In genomic region chr10:60801538-60801937, GRCh38 we compare ENCODE assay signal across 1 cellular context.
TF ChIP-seq lines count a peak whose summit lies in the region.

No MANE protein-coding gene starts in this region.

TF ChIP-seq in HepG2, 621 proteins besides CTCF, POLR2A, EP300 and RAD21 (continued from another document):
- TF ChIP-seq ZNF557 (CRISPR knock-in tag; IDR thresholded peaks at IDR 0.05): no peak
- TF ChIP-seq FOXP4 (CRISPR knock-in tag; IDR thresholded peaks at IDR 0.05): peak; percentile 76
- peak; percentile 51; the same call in 1 of the 2 replicates for TF ChIP-seq ARID5B (CRISPR knock-in tag; IDR thresholded peaks at IDR 0.05)
- peak; percentile 15 for TF ChIP-seq SAP130 (CRISPR knock-in tag; IDR thresholded peaks at IDR 0.05; ENCODE audit: low read depth)
- no peak for TF ChIP-seq MXD4 (CRISPR knock-in tag; IDR thresholded peaks at IDR 0.05)
- TF ChIP-seq NFIC (IDR thresholded peaks at IDR 0.05; ENCODE audit: low read length): peak; percentile 30; the same call in 1 of the 2 replicates
- no peak for TF ChIP-seq SOX13 (IDR thresholded peaks at IDR 0.05)
- peak in 1 of 2 experiments; percentile 40; a peak in 1 of 4 replicates for TF ChIP-seq SOX13 (CRISPR knock-in tag; conservative IDR thresholded peaks at IDR 0.05 in 1 of 2, IDR thresholded peaks at IDR 0.05 in 1 of 2)
- peak; percentile 48 for TF ChIP-seq MED1 (CRISPR knock-in tag; IDR thresholded peaks at IDR 0.05)
- peak; percentile 78 for TF ChIP-seq MAFF (IDR thresholded peaks at IDR 0.05; ENCODE audit: low read depth, low read length)
- peak in 1 of 2 experiments; percentile 69; a peak in 2 of 4 replicates for TF ChIP-seq ATF4 (CRISPR knock-in tag; IDR thresholded peaks at IDR 0.05)
- TF ChIP-seq ZBTB14 (CRISPR knock-in tag; IDR thresholded peaks at IDR 0.05): no peak
- peak; percentile 30; the same call in 1 of the 2 replicates for TF ChIP-seq ISL2 (CRISPR knock-in tag; IDR thresholded peaks at IDR 0.05)
- TF ChIP-seq CEBPG (CRISPR knock-in tag; IDR thresholded peaks at IDR 0.05): peak; percentile 46; the same call in 1 of the 2 replicates
- no peak for TF ChIP-seq ZNF18 (CRISPR knock-in tag; IDR thresholded peaks at IDR 0.05; ENCODE audit: insufficient replicate concordance)
- peak; percentile 52; the same call in 1 of the 2 replicates for TF ChIP-seq SOX5 (CRISPR knock-in tag; IDR thresholded peaks at IDR 0.05; ENCODE audit: borderline replicate concordance)
- peak; percentile 15; the same call in 1 of the 2 replicates for TF ChIP-seq NCOA2 (CRISPR knock-in tag; IDR thresholded peaks at IDR 0.05)
- TF ChIP-seq ARID3A (IDR thresholded peaks at IDR 0.05; ENCODE audit: low read depth, low read length): 0 out of 2 replicates have a peak, but pooled peaks have one; percentile 16
- TF ChIP-seq SRF (IDR thresholded peaks at IDR 0.05; ENCODE audit: low read depth, low read length): peak; percentile 74; the same call in 1 of the 2 replicates
- TF ChIP-seq FOXP1 (IDR thresholded peaks at IDR 0.05): no peak
- TF ChIP-seq FOXP1 (CRISPR knock-in tag; IDR thresholded peaks at IDR 0.05): peak; percentile 79
- peak; percentile 29; the same call in 1 of the 2 replicates for TF ChIP-seq RXRB (CRISPR knock-in tag; IDR thresholded peaks at IDR 0.05; ENCODE audit: borderline replicate concordance)
- 0 out of 2 replicates have a peak, but pooled peaks have one; percentile 34 for TF ChIP-seq ELF3 (CRISPR knock-in tag; IDR thresholded peaks at IDR 0.05)
- no peak for TF ChIP-seq WIZ (CRISPR knock-in tag; IDR thresholded peaks at IDR 0.05)
- peak; percentile 81 to 84 for TF ChIP-seq MAFK (conservative IDR thresholded peaks at IDR 0.05 in 1 of 2, IDR thresholded peaks at IDR 0.05 in 1 of 2; ENCODE audit: low read length in 2 of 2)
- peak; percentile 71 for TF ChIP-seq PPARG (CRISPR knock-in tag; conservative IDR thresholded peaks at IDR 0.05)
- TF ChIP-seq ZBTB4 (CRISPR knock-in tag; IDR thresholded peaks at IDR 0.05; ENCODE audit: borderline replicate concordance): no peak
- TF ChIP-seq RNF2 (conservative IDR thresholded peaks at IDR 0.05; ENCODE audit: low read depth): no peak
- TF ChIP-seq SOX6 (IDR thresholded peaks at IDR 0.05): no peak
- peak; percentile 26; the same call in 1 of the 2 replicates for TF ChIP-seq SOX6 (CRISPR knock-in tag; IDR thresholded peaks at IDR 0.05)
